Comparison of ENCODE assay signal across 16 cellular contexts in the genomic region with DNA sequence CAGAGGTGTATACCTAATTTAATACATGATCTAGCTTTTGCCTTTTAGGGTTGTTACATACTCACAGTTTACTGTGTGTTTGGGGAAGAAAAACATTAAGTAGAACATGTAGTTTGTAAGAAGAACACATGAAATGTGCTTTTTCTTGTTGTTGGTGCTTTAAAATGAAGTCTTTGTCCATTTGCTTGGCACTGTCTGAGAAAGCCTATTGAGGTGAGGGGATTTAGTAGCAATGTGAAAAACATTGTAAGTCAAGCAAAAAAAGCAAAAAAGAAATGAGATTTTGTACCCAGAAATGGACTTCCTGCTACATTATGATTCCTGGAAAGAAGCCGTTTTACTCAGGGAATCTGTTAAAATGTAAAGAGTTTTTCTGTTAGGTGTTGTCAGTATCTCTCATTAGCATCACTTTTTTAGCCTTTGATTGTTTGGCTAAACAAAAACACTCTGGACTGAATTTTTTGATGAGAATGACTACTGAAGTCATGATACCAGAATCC. TPM values are rescaled to one million over a fixed set of nuclear protein-coding genes. Genes with fewer than 3 reads are reported as not detected.
A peak's percentile ranks its signal among the peaks of the same experiment; 100 is the strongest.
DNase-seq lines count a peak whose midpoint lies in the region; ATAC-seq lines count a peak whose summit lies in the region.
"Had no signal": no experiment of that assay in that cellular context is flagged by ENCODE, and none has a peak within 500 bp of the region (broad histone marks: within the 10 kb centered on the region; RNA-seq: fewer than 3 reads in every experiment).

No MANE protein-coding gene starts in this region.

- DNase-seq in T-helper 2 cell treated with Interferon-gamma antibody and Interleukin-4, amounts not matched to agents 5 μg/mL and 100 μg/mL, for 36 hours (ENCODE audit: low spot score) = no peak
- DNase-seq in T-helper 2 cell (no peak), immature natural killer cell (no peak), 8988T (no peak)
- DNase-seq in activated CD4-positive, alpha-beta memory T cell treated with anti-CD3 and anti-CD28 coated beads for 36 hours = no peak
- DNase-seq: activated CD4-positive, alpha-beta T cell treated with anti-CD3 and anti-CD28 coated beads, Interleukin-2, amount 50 U/mL, for 48 hours; activated effector memory CD4-positive, alpha-beta T cell treated with anti-CD3 and anti-CD28 coated beads, Interleukin-2, amount 50 U/mL, for 16 hours; gastrocnemius medialis; left ventricle myocardium superior; NCI-H1092 treated with DMSO at 0.1 percent for 48 hours; NCI-H69; pancreas; stimulated activated CD4-positive, alpha-beta T cell treated with anti-CD3 and anti-CD28 coated beads, Interleukin-4, amount 100 ng/mL, for 1 hour had no signal

- no peak for ATAC-seq in stimulated activated memory B cell treated with anti-CD40 and anti-IgM and Interleukin-4, amounts not matched to agents 10 μg/mL and 1 μg/mL and 100 μg/mL, for 72 hours
- ATAC-seq in HG02870 (IDR thresholded peaks at IDR 0.05; ENCODE audit: unreplicated experiment) (no peak), HG02938 (IDR thresholded peaks at IDR 0.05; ENCODE audit: unreplicated experiment) (no peak)
- ATAC-seq: gastrocnemius medialis, left ventricle myocardium superior, pancreas had no signal

- POLR2A ChIA-PET in activated CD4-positive, alpha-beta memory T cell treated with anti-CD3 and anti-CD28 coated beads for 36 hours (lab: Charles Lee) = no interaction called here

- CTCF ChIA-PET in activated CD4-positive, alpha-beta memory T cell treated with anti-CD3 and anti-CD28 coated beads for 36 hours (lab: Charles Lee) = interaction anchor here (0.6 kb wide), 1 partner anchor 25 kb away, joined by 3 read pairs; no protein-coding TSS in a partner anchor

- intact Hi-C loops in activated CD4-positive, alpha-beta memory T cell treated with anti-CD3 and anti-CD28 coated beads for 36 hours (cut with micrococcal nuclease) = loop anchor here (1.0 to 5.0 kb wide), 2 partner anchors 9 to 153 kb away; a partner anchor contains a TSS

- H3K4me1 Mint-ChIP-seq in T-helper 2 cell treated with Interferon-gamma antibody and Interleukin-4, amounts not matched to agents 5 μg/mL and 100 μg/mL, for 36 hours (ENCODE audit: low read depth) = peaks cover 54% of the 10 kb centered on the region
- H3K4me1 Mint-ChIP-seq in activated CD4-positive, alpha-beta memory T cell treated with anti-CD3 and anti-CD28 coated beads for 36 hours (ENCODE audit: low read depth) = peaks cover 60% of the 10 kb centered on the region
- H3K4me1 Mint-ChIP-seq in immature natural killer cell = peaks cover 63 to 88% of the 10 kb centered on the region in 2 donors
- peaks cover 10% of the 10 kb centered on the region for H3K4me1 Mint-ChIP-seq in stimulated activated memory B cell treated with anti-CD40 and anti-IgM and Interleukin-4, amounts not matched to agents 10 μg/mL and 1 μg/mL and 100 μg/mL, for 72 hours

- H3K27ac Mint-ChIP-seq in T-helper 2 cell treated with Interferon-gamma antibody and Interleukin-4, amounts not matched to agents 5 μg/mL and 100 μg/mL, for 36 hours = peak overlapping the region; percentile 59
- peak overlapping the region; percentile 86 for H3K27ac Mint-ChIP-seq in activated CD4-positive, alpha-beta memory T cell treated with anti-CD3 and anti-CD28 coated beads for 36 hours
- peak overlapping the region; percentile 52 to 92 (median 86) for H3K27ac Mint-ChIP-seq in immature natural killer cell
- peak overlapping the region; percentile 22 for H3K27ac Mint-ChIP-seq in stimulated activated memory B cell treated with anti-CD40 and anti-IgM and Interleukin-4, amounts not matched to agents 10 μg/mL and 1 μg/mL and 100 μg/mL, for 72 hours

- H3K27me3 Mint-ChIP-seq in T-helper 2 cell treated with Interferon-gamma antibody and Interleukin-4, amounts not matched to agents 5 μg/mL and 100 μg/mL, for 36 hours (ENCODE audit: low read depth) = no peaks in the 10 kb centered on the region
- H3K27me3 Mint-ChIP-seq in activated CD4-positive, alpha-beta memory T cell treated with anti-CD3 and anti-CD28 coated beads for 36 hours = no peaks in the 10 kb centered on the region
- peaks cover 0 to 2% (median 0%) of the 10 kb centered on the region in 3 donors for H3K27me3 Mint-ChIP-seq in immature natural killer cell (ENCODE audit: low read depth in 3 of 3)
- H3K27me3 Mint-ChIP-seq in stimulated activated memory B cell treated with anti-CD40 and anti-IgM and Interleukin-4, amounts not matched to agents 10 μg/mL and 1 μg/mL and 100 μg/mL, for 72 hours = no peaks in the 10 kb centered on the region

- peak overlapping the region; percentile 48 for H3K4me3 Mint-ChIP-seq in T-helper 2 cell treated with Interferon-gamma antibody and Interleukin-4, amounts not matched to agents 5 μg/mL and 100 μg/mL, for 36 hours
- H3K4me3 Mint-ChIP-seq in activated CD4-positive, alpha-beta memory T cell treated with anti-CD3 and anti-CD28 coated beads for 36 hours = no peak overlapping the region
- peak overlapping the region in 3 of 5 donors; percentile 41 to 51 (median 42) for H3K4me3 Mint-ChIP-seq in immature natural killer cell
- no peak overlapping the region for H3K4me3 Mint-ChIP-seq in stimulated activated memory B cell treated with anti-CD40 and anti-IgM and Interleukin-4, amounts not matched to agents 10 μg/mL and 1 μg/mL and 100 μg/mL, for 72 hours

- no peaks in the 10 kb centered on the region for H3K9me3 Mint-ChIP-seq in T-helper 2 cell treated with Interferon-gamma antibody and Interleukin-4, amounts not matched to agents 5 μg/mL and 100 μg/mL, for 36 hours
- H3K9me3 Mint-ChIP-seq in activated CD4-positive, alpha-beta memory T cell treated with anti-CD3 and anti-CD28 coated beads for 36 hours = no peaks in the 10 kb centered on the region
- H3K9me3 Mint-ChIP-seq in immature natural killer cell = no peaks in the 10 kb centered on the region
- H3K9me3 Mint-ChIP-seq in stimulated activated memory B cell treated with anti-CD40 and anti-IgM and Interleukin-4, amounts not matched to agents 10 μg/mL and 1 μg/mL and 100 μg/mL, for 72 hours = no peaks in the 10 kb centered on the region

- peaks cover 56% of the 10 kb centered on the region for H3K36me3 Mint-ChIP-seq in T-helper 2 cell treated with Interferon-gamma antibody and Interleukin-4, amounts not matched to agents 5 μg/mL and 100 μg/mL, for 36 hours (ENCODE audit: low read depth)
- H3K36me3 Mint-ChIP-seq in activated CD4-positive, alpha-beta memory T cell treated with anti-CD3 and anti-CD28 coated beads for 36 hours = peaks cover 17% of the 10 kb centered on the region
- H3K36me3 Mint-ChIP-seq in immature natural killer cell = peaks cover 23 to 33% (median 25%) of the 10 kb centered on the region in 3 donors
- H3K36me3 Mint-ChIP-seq in stimulated activated memory B cell treated with anti-CD40 and anti-IgM and Interleukin-4, amounts not matched to agents 10 μg/mL and 1 μg/mL and 100 μg/mL, for 72 hours = peaks cover 40% of the 10 kb centered on the region

RNA-seq across cellular contexts. Expression of a gene that starts 59.9 kb away (rescaled TPM):
- 10 to 100 TPM; 43.4 to 49.0 TPM for total RNA-seq in activated CD4-positive, alpha-beta memory T cell treated with anti-CD3 and anti-CD28 coated beads for 36 hours
- polyA plus RNA-seq in immature natural killer cell = 10 to 100 TPM in 1 of 3 donors, 1 to 10 TPM in 2; 2.5 to 12.0 (median 5.8) TPM

Comparison
In these comparisons a context has a peak if more than half of its experiments do, and no peak if none do; other contexts are left out.
1. H3K27ac Mint-ChIP-seq: peak in every context shown above with its lines; median percentile 86 in activated CD4-positive, alpha-beta memory T cell treated with anti-CD3 and anti-CD28 coated beads for 36 hours; 86 in immature natural killer cell; 59 in T-helper 2 cell treated with Interferon-gamma antibody and Interleukin-4, amounts not matched to agents 5 μg/mL and 100 μg/mL, for 36 hours; 22 in stimulated activated memory B cell treated with anti-CD40 and anti-IgM and Interleukin-4, amounts not matched to agents 10 μg/mL and 1 μg/mL and 100 μg/mL, for 72 hours.
2. H3K4me3 Mint-ChIP-seq: peak in T-helper 2 cell treated with Interferon-gamma antibody and Interleukin-4, amounts not matched to agents 5 μg/mL and 100 μg/mL, for 36 hours (single experiment) and immature natural killer cell (3 of 5); none in activated CD4-positive, alpha-beta memory T cell treated with anti-CD3 and anti-CD28 coated beads for 36 hours (single experiment) and stimulated activated memory B cell treated with anti-CD40 and anti-IgM and Interleukin-4, amounts not matched to agents 10 μg/mL and 1 μg/mL and 100 μg/mL, for 72 hours (single experiment).